In the genomic region with DNA sequence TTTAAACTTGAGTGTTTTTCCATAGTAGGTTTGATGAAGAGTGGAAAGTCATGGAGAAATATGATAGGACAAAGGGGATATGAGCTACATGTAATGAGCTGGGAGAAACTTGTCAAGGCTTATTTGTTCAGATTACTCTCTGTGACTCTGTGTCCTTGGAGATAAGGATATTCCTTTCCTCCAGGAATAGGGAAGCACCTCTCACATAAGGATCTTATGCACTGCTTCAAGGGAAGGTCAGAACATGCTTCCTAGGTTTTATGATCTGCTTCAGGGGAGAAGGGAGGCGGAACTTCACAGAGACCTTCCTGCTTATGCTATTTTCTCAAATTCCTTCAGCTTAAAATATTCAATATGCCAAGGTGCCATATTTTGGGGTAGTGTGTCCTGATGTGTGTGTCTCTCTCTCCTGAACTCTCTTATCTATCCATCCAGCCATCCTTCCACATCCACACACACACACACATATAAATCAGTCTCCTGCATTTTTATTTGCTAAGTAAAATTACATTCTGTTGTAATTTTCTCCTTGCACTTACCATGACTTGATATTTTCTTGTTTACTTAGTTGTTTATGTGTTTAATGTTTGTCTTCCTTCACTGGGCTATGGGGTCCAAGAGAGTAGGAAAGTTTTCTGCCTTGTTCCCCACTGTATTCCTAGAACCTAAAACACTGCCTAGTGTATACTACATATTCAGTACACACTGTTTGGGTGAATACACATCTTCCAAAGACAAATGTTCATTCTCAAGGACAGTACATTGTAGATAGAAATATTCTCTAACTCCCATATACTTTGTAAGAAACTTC, we compare ENCODE assay signal across 1 cellular context.
TF ChIP-seq lines count a peak whose summit lies in the region.

No MANE protein-coding gene starts in this region.

TF ChIP-seq in GM23338, 12 proteins besides CTCF, POLR2A, EP300 and RAD21:
- no peak for TF ChIP-seq NANOG (IDR thresholded peaks at IDR 0.05; ENCODE audit: borderline replicate concordance)
- TF ChIP-seq STAT1 (IDR thresholded peaks at IDR 0.05; ENCODE audit: unreplicated experiment), result no peak
- TF ChIP-seq ZNF331 (CRISPR knock-in tag; IDR thresholded peaks at IDR 0.05; ENCODE audit: low read depth), result no peak
- TF ChIP-seq JUNB (IDR thresholded peaks at IDR 0.05; ENCODE audit: unreplicated experiment), result no peak
- no peak for TF ChIP-seq CREB1 (CRISPR knock-in tag; IDR thresholded peaks at IDR 0.05; ENCODE audit: low read depth)
- TF ChIP-seq, protein P1, sequence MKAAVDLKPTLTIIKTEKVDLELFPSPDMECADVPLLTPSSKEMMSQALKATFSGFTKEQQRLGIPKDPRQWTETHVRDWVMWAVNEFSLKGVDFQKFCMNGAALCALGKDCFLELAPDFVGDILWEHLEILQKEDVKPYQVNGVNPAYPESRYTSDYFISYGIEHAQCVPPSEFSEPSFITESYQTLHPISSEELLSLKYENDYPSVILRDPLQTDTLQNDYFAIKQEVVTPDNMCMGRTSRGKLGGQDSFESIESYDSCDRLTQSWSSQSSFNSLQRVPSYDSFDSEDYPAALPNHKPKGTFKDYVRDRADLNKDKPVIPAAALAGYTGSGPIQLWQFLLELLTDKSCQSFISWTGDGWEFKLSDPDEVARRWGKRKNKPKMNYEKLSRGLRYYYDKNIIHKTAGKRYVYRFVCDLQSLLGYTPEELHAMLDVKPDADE (IDR thresholded peaks at IDR 0.05), result no peak
- TF ChIP-seq POLR2AphosphoS5 (IDR thresholded peaks at IDR 0.05; ENCODE audit: low read depth), result no peak
